ENCODE assay signal across 7 cellular contexts in genomic region chr4:8963533-8963932, GRCh38.
DNase-seq lines count a peak whose midpoint lies in the region; TF ChIP-seq lines count a peak whose summit lies in the region.
"Not testable (repeated sequence)": the region's sequence is repeated elsewhere in the genome, so short reads cannot be mapped to it uniquely, and the experiment has no call there.

No MANE protein-coding gene starts in this region.

- H3K36me3 Mint-ChIP-seq in endodermal cell (ENCODE audit: low read depth), result not testable (repeated sequence)

- not testable (repeated sequence) for H4K12ac ChIP-seq in trophoblast cell (ENCODE audit: low read depth, low read length)

- H3K4me1 ChIP-seq in HUES6 (ENCODE audit: control insufficient read depth, insufficient read depth, low read length); endodermal cell (ENCODE audit: control insufficient read depth, insufficient read depth, low read length); iPS-15b (ENCODE audit: control insufficient read depth, insufficient read depth, low read length); mesodermal cell (ENCODE audit: control insufficient read depth, insufficient read depth, low read length, poor library complexity, severe bottlenecking); trophoblast cell (ENCODE audit: control insufficient read depth in 1 of 2, insufficient read depth in 2 of 2, low read length in 2 of 2): not testable (repeated sequence)
- H3K4me1 ChIP-seq in suprapubic skin, result peaks cover 14% of the 10 kb centered on the region

- not testable (repeated sequence) for H2BK12ac ChIP-seq in trophoblast cell (ENCODE audit: low read length)

- peak overlapping the region; percentile 45 for H3K4me2 ChIP-seq in trophoblast cell (ENCODE audit: low read length)

- H3K18ac ChIP-seq in trophoblast cell (ENCODE audit: low read length), result not testable (repeated sequence)

- H3K4ac ChIP-seq in trophoblast cell (ENCODE audit: low read depth, low read length), result not testable (repeated sequence)

- H3K36me3 ChIP-seq in HUES6 (ENCODE audit: control insufficient read depth, insufficient read depth, low read length); endodermal cell (ENCODE audit: control insufficient read depth, insufficient read depth, low read length); iPS-15b (ENCODE audit: control insufficient read depth, insufficient read depth, low read length); mesodermal cell (ENCODE audit: control insufficient read depth, insufficient read depth, low read length); trophoblast cell (ENCODE audit: control insufficient read depth in 1 of 2, insufficient read depth in 2 of 2, low read length in 2 of 2); suprapubic skin: not testable (repeated sequence)

- TF ChIP-seq EP300 in suprapubic skin (IDR thresholded peaks at IDR 0.05), result not testable (repeated sequence)

- H3K9ac ChIP-seq in HUES6 (ENCODE audit: low read length); endodermal cell (ENCODE audit: extremely low read depth, low read length, poor library complexity, severe bottlenecking); iPS-15b (ENCODE audit: low read depth, low read length); trophoblast cell (ENCODE audit: low read length): not testable (repeated sequence)

- H3K9me3 ChIP-seq in HUES6 (ENCODE audit: control insufficient read depth, insufficient read depth, low read depth, low read length); endodermal cell (ENCODE audit: control insufficient read depth, low read length); iPS-15b (ENCODE audit: control insufficient read depth, insufficient read depth, low read length); mesodermal cell (ENCODE audit: control insufficient read depth, low read length); trophoblast cell (ENCODE audit: insufficient read depth, low read depth, low read length); suprapubic skin: not testable (repeated sequence)

- H3K27ac ChIP-seq in HUES6 (ENCODE audit: low read depth, low read length); endodermal cell (ENCODE audit: low read depth, low read length); mesodermal cell (ENCODE audit: low read depth, low read length, severe bottlenecking); trophoblast cell (ENCODE audit: low read depth, low read length); suprapubic skin: not testable (repeated sequence)

- DNase-seq in astrocyte of the hippocampus (ENCODE audit: low read depth, low spot score), result peak; percentile 2
- DNase-seq in endodermal cell, result peak; percentile 64
- DNase-seq in trophoblast cell; suprapubic skin (ENCODE audit: low spot score in 2 of 2): not testable (repeated sequence)

- not testable (repeated sequence) for H3K79me2 ChIP-seq in trophoblast cell (ENCODE audit: control insufficient read depth, insufficient read depth, low read length, poor library complexity)

- not testable (repeated sequence) for H2AFZ ChIP-seq in trophoblast cell (ENCODE audit: insufficient read depth, low read length, poor library complexity)

- not testable (repeated sequence) for TF ChIP-seq CTCF in endodermal cell (conservative IDR thresholded peaks at IDR 0.05); suprapubic skin (IDR thresholded peaks at IDR 0.05)

- WGBS in endodermal cell (ENCODE audit: insufficient coverage in 1 of 2, insufficient read length in 1 of 2), 2 experiments, result 20 to 36% methylated on average over 1 to 41 of the region's 41 CpGs
- 5 to 23% methylated on average over 15 to 30 of the region's 41 CpGs for WGBS in mesodermal cell (ENCODE audit: insufficient coverage in 2 of 2), 2 experiments
- no CpG with 5 or more reads among the region's 41 CpGs for WGBS in trophoblast cell (ENCODE audit: extremely low coverage, insufficient coverage, insufficient read length)
- 4% methylated on average over 10 of the region's 41 CpGs for WGBS in suprapubic skin

- H3K4me3 Mint-ChIP-seq in endodermal cell, result peak overlapping the region; percentile 33

- H3K4me3 ChIP-seq in HUES6 (ENCODE audit: low read depth, low read length), result peak overlapping the region; percentile 44
- not testable (repeated sequence) for H3K4me3 ChIP-seq in endodermal cell (ENCODE audit: low read length); trophoblast cell (ENCODE audit: low read depth, low read length)
- H3K4me3 ChIP-seq in iPS-15b (ENCODE audit: low read depth, low read length), result peak overlapping the region; percentile 26
- H3K4me3 ChIP-seq in mesodermal cell (ENCODE audit: extremely low read depth, insufficient read depth, low read length, poor library complexity, severe bottlenecking), result peak overlapping the region; percentile 8
- H3K4me3 ChIP-seq in suprapubic skin, result peak overlapping the region; percentile 36

- not testable (repeated sequence) for H3K27ac Mint-ChIP-seq in endodermal cell

- H2BK5ac ChIP-seq in trophoblast cell (ENCODE audit: low read depth, low read length, poor library complexity), result not testable (repeated sequence)

- H2AK5ac ChIP-seq in trophoblast cell (ENCODE audit: low read length), result not testable (repeated sequence)

- H3K79me1 ChIP-seq in trophoblast cell (ENCODE audit: low read length), result not testable (repeated sequence)

- peaks cover 32% of the 10 kb centered on the region for H3K9me3 Mint-ChIP-seq in endodermal cell

- not testable (repeated sequence) for H2BK120ac ChIP-seq in trophoblast cell (ENCODE audit: insufficient read depth, low read length, poor library complexity)

- H3K27me3 ChIP-seq in HUES6 (ENCODE audit: control insufficient read depth, insufficient read depth, low read length) (peaks cover 38% of the 10 kb centered on the region), suprapubic skin (peaks cover 58% of the 10 kb centered on the region)
- H3K27me3 ChIP-seq in endodermal cell (ENCODE audit: control insufficient read depth, insufficient read depth, low read length, poor library complexity, severe bottlenecking); iPS-15b (ENCODE audit: control insufficient read depth, insufficient read depth, low read length); trophoblast cell (ENCODE audit: insufficient read depth, low read length): not testable (repeated sequence)

- H3K23ac ChIP-seq in trophoblast cell (ENCODE audit: low read length), result not testable (repeated sequence)

- H4K8ac ChIP-seq in trophoblast cell (ENCODE audit: low read depth, low read length), result not testable (repeated sequence)

- not testable (repeated sequence) for H3K4me1 Mint-ChIP-seq in endodermal cell

- H4K91ac ChIP-seq in trophoblast cell (ENCODE audit: low read depth, low read length), result not testable (repeated sequence)

- peaks cover 27% of the 10 kb centered on the region for H3K27me3 Mint-ChIP-seq in endodermal cell (ENCODE audit: insufficient read depth)

- not testable (repeated sequence) for TF ChIP-seq POLR2A in suprapubic skin (IDR thresholded peaks at IDR 0.05)

- not testable (repeated sequence) for H3K14ac ChIP-seq in trophoblast cell (ENCODE audit: low read length)
